Comparison of ENCODE assay signal across 8 cellular contexts in the genomic region with DNA sequence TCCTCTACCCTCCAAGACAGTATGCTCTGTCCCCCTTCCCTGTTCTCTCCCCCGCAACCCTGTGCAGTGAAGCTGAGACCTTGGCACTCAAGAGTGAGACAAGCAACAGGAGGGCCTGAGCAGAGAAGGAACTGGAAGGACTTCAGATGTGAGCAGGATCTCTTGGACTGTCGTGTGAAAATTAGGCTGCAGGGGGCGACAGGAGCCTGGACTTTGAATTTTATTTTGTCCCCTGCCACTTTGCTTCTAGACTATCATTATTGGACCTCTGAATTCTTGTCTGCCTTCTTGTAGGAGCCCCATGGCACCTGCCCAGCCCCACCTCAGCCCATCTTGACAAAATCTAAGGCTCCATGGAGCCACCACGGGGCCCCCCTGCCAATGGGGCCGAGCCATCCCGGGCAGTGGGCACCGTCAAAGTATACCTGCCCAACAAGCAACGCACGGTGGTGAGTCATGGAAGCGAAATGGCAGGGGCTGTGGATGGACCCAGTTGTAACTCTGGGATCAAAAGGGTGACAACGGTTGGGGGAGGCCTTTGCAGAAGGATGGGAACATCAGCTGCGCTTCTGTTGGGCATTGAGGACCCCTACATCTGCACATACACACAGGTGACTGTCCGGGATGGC. TPM values are rescaled to one million over a fixed set of nuclear protein-coding genes. Genes with fewer than 3 reads are reported as not detected.
DNase-seq lines count a peak whose midpoint lies in the region; ATAC-seq and TF ChIP-seq lines count a peak whose summit lies in the region.

No MANE protein-coding gene starts in this region.

- H3K36me3 Mint-ChIP-seq in MCF 10A (ENCODE audit: insufficient read depth, unreplicated experiment), result peaks cover 42% of the 10 kb centered on the region
- H3K36me3 Mint-ChIP-seq in dendritic cell treated with granulocyte-macrophage colony-stimulating factor and Interleukin-4, amounts not matched to agents 40 ng/mL and 50 ng/mL, for 4 days (ENCODE audit: low read depth), result peaks cover 66% of the 10 kb centered on the region
- H3K36me3 Mint-ChIP-seq in stimulated activated effector memory CD8-positive, alpha-beta T cell treated with anti-CD3 and anti-CD28 coated beads, Interleukin-12 subunit alpha, Interleukin-12 subunit beta, amount 100 ng/mL, for 72 hours, result peaks cover 68% of the 10 kb centered on the region

- DNase-seq in MCF 10A (ENCODE audit: unreplicated experiment) (no peak), breast epithelium (ENCODE audit: low spot score in 2 of 2) (no peak), OCI-M1 (lab: John Stamatoyannopoulos, UW) (peak; percentile 77), NCI-H146 (lab: John Stamatoyannopoulos, UW) (no peak), LoVo (ENCODE audit: low spot score) (no peak), SHP77 treated with DMSO at 0.1 percent for 48 hours (lab: John Stamatoyannopoulos, UW) (no peak)
- DNase-seq in stimulated activated effector memory CD8-positive, alpha-beta T cell treated with anti-CD3 and anti-CD28 coated beads, Interleukin-12 subunit alpha, Interleukin-12 subunit beta, amount 100 ng/mL, for 72 hours (ENCODE audit: low spot score in 2 of 2), result no peak

- H3K36me3 ChIP-seq in breast epithelium, result no peaks in the 10 kb centered on the region

- intact Hi-C loops in MCF 10A (cut with micrococcal nuclease) (loop anchor here (2.0 to 5.0 kb wide), 2 partner anchors 82 to 465 kb away; no protein-coding TSS in a partner anchor), breast epithelium (cut with DNase I; ENCODE audit: low total_unique reads) (no loop called here)
- intact Hi-C loops in dendritic cell treated with granulocyte-macrophage colony-stimulating factor and Interleukin-4, amounts not matched to agents 40 ng/mL and 50 ng/mL, for 4 days (cut with micrococcal nuclease), result loop anchor here (5.0 to 10.0 kb wide), 2 partner anchors 75 to 462 kb away; no protein-coding TSS in a partner anchor

- no peaks in the 10 kb centered on the region for H3K9me3 ChIP-seq in breast epithelium

- H3K27ac ChIP-seq in breast epithelium, result no peak overlapping the region

- no peak overlapping the region for H3K4me3 ChIP-seq in breast epithelium

- TF ChIP-seq CTCF in MCF 10A (IDR thresholded peaks at IDR 0.05; ENCODE audit: unreplicated experiment) (peak; percentile 21), breast epithelium (IDR thresholded peaks at IDR 0.05) (no peak)

- no peaks in the 10 kb centered on the region for H3K27me3 Mint-ChIP-seq in MCF 10A (ENCODE audit: insufficient read depth, unreplicated experiment)
- no peaks in the 10 kb centered on the region for H3K27me3 Mint-ChIP-seq in dendritic cell treated with granulocyte-macrophage colony-stimulating factor and Interleukin-4, amounts not matched to agents 40 ng/mL and 50 ng/mL, for 4 days

- BruUV-seq in MCF 10A (replicated peaks; lab: Mats Ljungman, UMichigan), result no TSS peak

- POLR2A ChIA-PET in MCF 10A (lab: Yijun Ruan, JAX), result interaction anchor here (1.2 to 1.5 kb wide), 2 partner anchors 19 to 208 kb away, joined by 3 to 4 read pairs; no protein-coding TSS in a partner anchor

- CTCF ChIA-PET in MCF 10A (lab: Yijun Ruan, JAX), result interaction anchor here (0.5 to 1.0 kb wide), 4 partner anchors 66 to 400 kb away, joined by 3 to 4 read pairs (median 3); no protein-coding TSS in a partner anchor

- peaks cover 7% of the 10 kb centered on the region for H3K9me3 Mint-ChIP-seq in MCF 10A (ENCODE audit: unreplicated experiment)
- no peaks in the 10 kb centered on the region for H3K9me3 Mint-ChIP-seq in dendritic cell treated with granulocyte-macrophage colony-stimulating factor and Interleukin-4, amounts not matched to agents 40 ng/mL and 50 ng/mL, for 4 days
- H3K9me3 Mint-ChIP-seq in stimulated activated effector memory CD8-positive, alpha-beta T cell treated with anti-CD3 and anti-CD28 coated beads, Interleukin-12 subunit alpha, Interleukin-12 subunit beta, amount 100 ng/mL, for 72 hours, result no peaks in the 10 kb centered on the region

- H3K4me3 Mint-ChIP-seq in MCF 10A (ENCODE audit: unreplicated experiment), result peak overlapping the region; percentile 96
- peak overlapping the region; percentile 89 for H3K4me3 Mint-ChIP-seq in dendritic cell treated with granulocyte-macrophage colony-stimulating factor and Interleukin-4, amounts not matched to agents 40 ng/mL and 50 ng/mL, for 4 days
- H3K4me3 Mint-ChIP-seq in stimulated activated effector memory CD8-positive, alpha-beta T cell treated with anti-CD3 and anti-CD28 coated beads, Interleukin-12 subunit alpha, Interleukin-12 subunit beta, amount 100 ng/mL, for 72 hours, result peak overlapping the region; percentile 89

- H3K27ac Mint-ChIP-seq in MCF 10A (ENCODE audit: low read depth, unreplicated experiment), result no peak overlapping the region
- peak overlapping the region; percentile 96 for H3K27ac Mint-ChIP-seq in dendritic cell treated with granulocyte-macrophage colony-stimulating factor and Interleukin-4, amounts not matched to agents 40 ng/mL and 50 ng/mL, for 4 days
- H3K27ac Mint-ChIP-seq in stimulated activated effector memory CD8-positive, alpha-beta T cell treated with anti-CD3 and anti-CD28 coated beads, Interleukin-12 subunit alpha, Interleukin-12 subunit beta, amount 100 ng/mL, for 72 hours, result peak overlapping the region; percentile 98

- H3K4me1 Mint-ChIP-seq in MCF 10A (ENCODE audit: insufficient read depth, unreplicated experiment), result peaks cover 18% of the 10 kb centered on the region
- H3K4me1 Mint-ChIP-seq in dendritic cell treated with granulocyte-macrophage colony-stimulating factor and Interleukin-4, amounts not matched to agents 40 ng/mL and 50 ng/mL, for 4 days (ENCODE audit: low read depth), result peaks cover 37% of the 10 kb centered on the region
- H3K4me1 Mint-ChIP-seq in stimulated activated effector memory CD8-positive, alpha-beta T cell treated with anti-CD3 and anti-CD28 coated beads, Interleukin-12 subunit alpha, Interleukin-12 subunit beta, amount 100 ng/mL, for 72 hours, result peaks cover 38% of the 10 kb centered on the region

- H3K27me3 ChIP-seq in breast epithelium, result peaks cover 0 to 11% of the 10 kb centered on the region in 2 donors

- no peaks in the 10 kb centered on the region for H3K4me1 ChIP-seq in breast epithelium

- TF ChIP-seq POLR2A in breast epithelium (IDR thresholded peaks at IDR 0.05), result no peak

- no peak for ATAC-seq in stimulated activated effector memory CD8-positive, alpha-beta T cell treated with anti-CD3 and anti-CD28 coated beads, Interleukin-12 subunit alpha, Interleukin-12 subunit beta, amount 100 ng/mL, for 72 hours

RNA-seq across cellular contexts. Expression of a gene that starts 1.7 kb away (rescaled TPM):
- 53.2 and 63.5 TPM in 2 replicates for total RNA-seq in MCF 10A (2022)
- total RNA-seq in breast epithelium, result 10 to 100 TPM; 27.9 to 37.6 (median 30.6) TPM

RNA-seq across cellular contexts. Expression of a gene that starts 19.5 kb away (rescaled TPM):
- total RNA-seq in MCF 10A (2022), result 647 and 720 TPM in 2 replicates
- 100 to 1,000 TPM in 2 of 3 donors, 10 to 100 TPM in 1; 85.9 to 225 (median 180) TPM for total RNA-seq in breast epithelium

RNA-seq across cellular contexts. Expression of a gene that starts 56.9 kb away (rescaled TPM):
- total RNA-seq in MCF 10A (2022) (0.27 and 0.49 TPM in 2 replicates), breast epithelium (not detected)
